In the genomic region with DNA sequence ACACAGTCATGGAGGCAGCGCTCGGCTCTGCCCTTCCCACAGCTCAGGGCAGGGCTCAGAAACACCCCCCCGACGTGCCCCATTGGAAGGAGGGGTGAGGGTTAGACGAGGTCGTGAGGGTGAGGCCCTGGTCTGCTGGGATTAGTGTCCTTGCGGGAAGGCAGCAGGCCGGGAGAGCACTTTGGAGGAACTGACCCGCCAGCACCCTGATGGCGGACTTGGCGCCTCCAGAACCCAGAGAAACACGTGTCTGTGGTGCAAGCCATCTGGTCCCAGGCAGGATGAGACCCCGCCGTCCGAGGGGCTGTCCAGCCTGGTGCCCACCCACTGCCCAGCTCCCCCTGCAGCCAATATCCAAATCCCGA, we compare ENCODE assay signal across 18 cellular contexts. TPM values are rescaled to one million over a fixed set of nuclear protein-coding genes. Genes with fewer than 3 reads are reported as not detected.
"Had no signal": no experiment of that assay in that cellular context is flagged by ENCODE, and none has a peak within 500 bp of the region (broad histone marks: within the 10 kb centered on the region; RNA-seq: fewer than 3 reads in every experiment).

No MANE protein-coding gene starts in this region.

- H3K4me3 Mint-ChIP-seq: effector memory CD8-positive, alpha-beta T cell; nephron progenitor cell; stimulated activated effector memory CD8-positive, alpha-beta T cell treated with anti-CD3 and anti-CD28 coated beads, Interleukin-12 subunit alpha, Interleukin-12 subunit beta, amount 100 ng/mL, for 72 hours; type B pancreatic cell had no signal

- H3K9me3 ChIP-seq: lower lobe of right lung, ovary, sigmoid colon, stomach, testis, tibial artery had no signal

- H3K4me1 Mint-ChIP-seq: nephron progenitor cell; stimulated activated effector memory CD8-positive, alpha-beta T cell treated with anti-CD3 and anti-CD28 coated beads, Interleukin-12 subunit alpha, Interleukin-12 subunit beta, amount 100 ng/mL, for 72 hours had no signal

- H3K9me3 Mint-ChIP-seq: effector memory CD8-positive, alpha-beta T cell; naive thymus-derived CD8-positive, alpha-beta T cell; nephron progenitor cell; stimulated activated effector memory CD8-positive, alpha-beta T cell treated with anti-CD3 and anti-CD28 coated beads, Interleukin-12 subunit alpha, Interleukin-12 subunit beta, amount 100 ng/mL, for 72 hours; type B pancreatic cell had no signal

- H3K27ac ChIP-seq: lower lobe of right lung, ovary, sigmoid colon, testis, tibial artery had no signal

- H3K27me3 Mint-ChIP-seq: naive thymus-derived CD8-positive, alpha-beta T cell; type B pancreatic cell had no signal

- H3K27me3 ChIP-seq: ovary, testis had no signal

- DNase-seq: cortex of kidney; effector memory CD8-positive, alpha-beta T cell; left ventricle myocardium superior; lower lobe of right lung; naive thymus-derived CD8-positive, alpha-beta T cell; nephron progenitor cell; occipital lobe; ovary; sigmoid colon; stimulated activated CD4-positive, alpha-beta T cell treated with anti-CD3 and anti-CD28 coated beads, Interleukin-2, amount 100 ng/mL, for 24 hours; stimulated activated CD4-positive, alpha-beta T cell treated with anti-CD3 and anti-CD28 coated beads, Interleukin-4, amount 100 ng/mL, for 24 hours; stimulated activated naive CD4-positive, alpha-beta T cell treated with Interleukin-2 at 50 U/mL for 16 hours; tibial artery had no signal

- H3K27ac Mint-ChIP-seq: effector memory CD8-positive, alpha-beta T cell; naive thymus-derived CD8-positive, alpha-beta T cell; nephron progenitor cell; stimulated activated effector memory CD8-positive, alpha-beta T cell treated with anti-CD3 and anti-CD28 coated beads, Interleukin-12 subunit alpha, Interleukin-12 subunit beta, amount 100 ng/mL, for 72 hours; type B pancreatic cell had no signal

- H3K4me3 ChIP-seq: lower lobe of right lung, ovary, sigmoid colon, stomach, testis, tibial artery had no signal

- H3K36me3 ChIP-seq: ovary, sigmoid colon had no signal

- H3K4me1 ChIP-seq: testis had no signal

- ATAC-seq: effector memory CD8-positive, alpha-beta T cell; left ventricle myocardium superior; lower lobe of right lung; naive thymus-derived CD8-positive, alpha-beta T cell; stimulated activated effector memory CD8-positive, alpha-beta T cell treated with anti-CD3 and anti-CD28 coated beads, Interleukin-12 subunit alpha, Interleukin-12 subunit beta, amount 100 ng/mL, for 72 hours had no signal

RNA-seq across cellular contexts. Expression of gene FGFR3, which starts 45.5 kb away (rescaled TPM):
- total RNA-seq: myocyte; naive thymus-derived CD8-positive, alpha-beta T cell had no signal
